ENCODE assay signal across 8 cellular contexts in the genomic region with DNA sequence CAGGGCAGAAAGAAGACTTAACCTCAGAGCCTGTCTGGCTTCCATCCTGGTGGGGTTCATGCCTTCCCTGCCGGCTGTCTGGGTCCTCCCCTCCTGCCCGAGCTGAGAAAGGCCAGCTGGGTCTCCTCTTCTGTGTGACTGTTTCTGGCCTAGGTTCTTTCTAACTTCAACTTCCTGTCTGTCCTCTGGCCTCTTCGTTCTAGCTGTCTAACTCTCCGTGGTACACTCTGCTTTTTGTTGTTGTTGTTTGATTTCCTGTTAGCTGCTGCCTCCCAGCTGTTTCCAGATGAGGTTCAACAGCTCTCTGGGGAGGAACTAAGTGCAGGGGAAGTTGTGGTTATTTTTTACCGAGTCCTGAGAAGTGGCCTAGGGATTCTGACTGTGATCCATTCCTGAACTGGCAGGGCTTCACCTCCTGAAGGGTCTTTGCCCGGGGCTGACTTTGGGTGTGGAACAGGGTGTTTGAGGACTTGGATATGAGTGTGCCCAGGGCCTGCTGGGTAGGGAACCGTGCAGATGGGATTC. TPM values are rescaled to one million over a fixed set of nuclear protein-coding genes. Genes with fewer than 3 reads are reported as not detected.
A peak's percentile ranks its signal among the peaks of the same experiment; 100 is the strongest.
DNase-seq lines count a peak whose midpoint lies in the region; ATAC-seq and TF ChIP-seq lines count a peak whose summit lies in the region.

No MANE protein-coding gene starts in this region.

- no peak overlapping the region; the same call in 1 of the 2 replicates for H3K9ac ChIP-seq in KMS-11
- peak overlapping the region; percentile 74 to 97 (median 93) for H3K9ac ChIP-seq in skeletal muscle tissue (ENCODE audit: low read depth in 1 of 3, low read length in 3 of 3)

- H3K27me3 Mint-ChIP-seq in activated T-helper 1 cell treated with anti-CD3 and anti-CD28 coated beads, Interleukin-12 subunit alpha, Interleukin-12 subunit beta, Interleukin-2, Interleukin-4 antibody, amounts not matched to agents 30 ng/mL and 10 ng/mL and 1 ng/mL, durations not matched to agents 14 hours and 24 hours and 36 hours (ENCODE audit: insufficient read depth) = peaks cover under 1% of the 10 kb centered on the region

- peaks cover 59% of the 10 kb centered on the region for H3K4me1 Mint-ChIP-seq in activated T-helper 1 cell treated with anti-CD3 and anti-CD28 coated beads, Interleukin-12 subunit alpha, Interleukin-12 subunit beta, Interleukin-2, Interleukin-4 antibody, amounts not matched to agents 30 ng/mL and 10 ng/mL and 1 ng/mL, durations not matched to agents 14 hours and 24 hours and 36 hours (ENCODE audit: low read depth)

- H3K9me3 ChIP-seq in skeletal muscle tissue (ENCODE audit: control insufficient read depth in 3 of 3, low read length in 3 of 3) = no peaks in the 10 kb centered on the region

- no peaks in the 10 kb centered on the region for H3K27me3 ChIP-seq in BJ (ENCODE audit: control insufficient read depth, insufficient read depth, low read length)
- no peaks in the 10 kb centered on the region for H3K27me3 ChIP-seq in KMS-11 (ENCODE audit: insufficient read depth, low read depth)
- H3K27me3 ChIP-seq in skeletal muscle tissue (ENCODE audit: control insufficient read depth in 3 of 3, insufficient read depth in 3 of 3, low read length in 3 of 3) = no peaks in the 10 kb centered on the region

- H3K36me3 Mint-ChIP-seq in activated T-helper 1 cell treated with anti-CD3 and anti-CD28 coated beads, Interleukin-12 subunit alpha, Interleukin-12 subunit beta, Interleukin-2, Interleukin-4 antibody, amounts not matched to agents 30 ng/mL and 10 ng/mL and 1 ng/mL, durations not matched to agents 14 hours and 24 hours and 36 hours (ENCODE audit: low read depth) = peaks cover 36% of the 10 kb centered on the region

- no peaks in the 10 kb centered on the region for H3K9me3 Mint-ChIP-seq in activated T-helper 1 cell treated with anti-CD3 and anti-CD28 coated beads, Interleukin-12 subunit alpha, Interleukin-12 subunit beta, Interleukin-2, Interleukin-4 antibody, amounts not matched to agents 30 ng/mL and 10 ng/mL and 1 ng/mL, durations not matched to agents 14 hours and 24 hours and 36 hours

- peaks cover 39% of the 10 kb centered on the region for H3K4me1 ChIP-seq in KMS-11 (ENCODE audit: low read depth, poor library complexity, severe bottlenecking)
- peaks cover 61 to 77% (median 64%) of the 10 kb centered on the region in 3 donors for H3K4me1 ChIP-seq in skeletal muscle tissue (ENCODE audit: control insufficient read depth in 3 of 3, insufficient read depth in 3 of 3, low read length in 3 of 3)

- intact Hi-C loops in activated T-helper 1 cell treated with anti-CD3 and anti-CD28 coated beads, Interleukin-12 subunit alpha, Interleukin-12 subunit beta, Interleukin-2, Interleukin-4 antibody, amounts not matched to agents 30 ng/mL and 10 ng/mL and 1 ng/mL, durations not matched to agents 14 hours and 24 hours and 36 hours (cut with micrococcal nuclease) = loop anchor here (1.0 to 10.0 kb wide), 7 partner anchors 17 to 1153 kb away; partner anchors contain the start of genes BCL7A, MPHOSPH9, MTRFR and PSMD9
- intact Hi-C loops in Right ventricle myocardium superior (cut with DNase I) = no loop called here

- peaks cover 47% of the 10 kb centered on the region; the same call in 1 of the 2 replicates for H3K79me2 ChIP-seq in KMS-11 (ENCODE audit: insufficient read depth, low read depth)

- peaks cover 3% of the 10 kb centered on the region for H3K36me3 ChIP-seq in BJ (ENCODE audit: control insufficient read depth, insufficient read depth, low read length)
- H3K36me3 ChIP-seq in KMS-11 (ENCODE audit: insufficient read depth) = no peaks in the 10 kb centered on the region
- H3K36me3 ChIP-seq in skeletal muscle tissue (ENCODE audit: control insufficient read depth in 3 of 3, insufficient read depth in 3 of 3, low read length in 3 of 3) = peaks cover 7 to 16% (median 9%) of the 10 kb centered on the region in 3 donors

- H4K20me1 ChIP-seq in KMS-11 (ENCODE audit: insufficient read depth) = no peaks in the 10 kb centered on the region

- H2AFZ ChIP-seq in KMS-11 (ENCODE audit: low read depth) = no peak overlapping the region

- ATAC-seq in GM18907 (IDR thresholded peaks at IDR 0.05; ENCODE audit: unreplicated experiment) (peak; percentile 71), Right ventricle myocardium superior (ENCODE audit: poor library complexity) (peak; percentile 56)

- TF ChIP-seq CTCF in BJ (IDR thresholded peaks at IDR 0.05; ENCODE audit: insufficient read depth, low read depth, low read length) (no peak), KMS-11 (conservative IDR thresholded peaks at IDR 0.05; ENCODE audit: low read depth, low read length) (no peak)

- POLR2A ChIA-PET in BJ (lab: Charles Lee) = no interaction called here

- H3K4me3 ChIP-seq in BJ (ENCODE audit: low read depth, low read length) = peak overlapping the region; percentile 23
- no peak overlapping the region for H3K4me3 ChIP-seq in KMS-11 (IDR thresholded peaks at IDR 0.05; ENCODE audit: insufficient read depth, low read depth, low read length)
- H3K4me3 ChIP-seq in skeletal muscle tissue (ENCODE audit: low read length in 3 of 3) = peak overlapping the region; percentile 94 to 96 (median 95)

- DNase-seq in BJ (ENCODE audit: low read depth) = no peak
- peak; percentile 49 for DNase-seq in activated T-helper 1 cell treated with anti-CD3 and anti-CD28 coated beads, Interleukin-12 subunit alpha, Interleukin-12 subunit beta, Interleukin-2, Interleukin-4 antibody, amounts not matched to agents 30 ng/mL and 10 ng/mL and 1 ng/mL, durations not matched to agents 14 hours and 24 hours and 36 hours (ENCODE audit: low spot score)
- DNase-seq in Right ventricle myocardium superior = peak; percentile 81
- DNase-seq in NCI-H345 treated with DMSO at 0.1 percent for 48 hours (lab: John Stamatoyannopoulos, UW; ENCODE audit: unreplicated experiment) = no peak
- no peak for DNase-seq in stimulated activated CD4-positive, alpha-beta T cell treated with anti-CD3 and anti-CD28 coated beads, Interleukin-4, amount 100 ng/mL, for 1 hour

- H3K4me2 ChIP-seq in KMS-11 = peak overlapping the region; percentile 94; the same call in 1 of the 2 replicates

- peak overlapping the region; percentile 35; the same call in 1 of the 2 replicates for H3K27ac ChIP-seq in KMS-11
- H3K27ac ChIP-seq in skeletal muscle tissue (ENCODE audit: low read depth, low read length) = peak overlapping the region; percentile 93

- CTCF ChIA-PET in BJ (lab: Yijun Ruan, JAX) = interaction anchor here (2.0 to 5.5 kb wide), 4 partner anchors 9 to 42 kb away, joined by 7 to 43 read pairs (median 14); no protein-coding TSS in a partner anchor

- H3K4me3 Mint-ChIP-seq in activated T-helper 1 cell treated with anti-CD3 and anti-CD28 coated beads, Interleukin-12 subunit alpha, Interleukin-12 subunit beta, Interleukin-2, Interleukin-4 antibody, amounts not matched to agents 30 ng/mL and 10 ng/mL and 1 ng/mL, durations not matched to agents 14 hours and 24 hours and 36 hours = peak overlapping the region; percentile 94

- H3K27ac Mint-ChIP-seq in activated T-helper 1 cell treated with anti-CD3 and anti-CD28 coated beads, Interleukin-12 subunit alpha, Interleukin-12 subunit beta, Interleukin-2, Interleukin-4 antibody, amounts not matched to agents 30 ng/mL and 10 ng/mL and 1 ng/mL, durations not matched to agents 14 hours and 24 hours and 36 hours = peak overlapping the region; percentile 82

RNA-seq across cellular contexts. Expression of gene MLXIP, which starts 3.2 kb away (rescaled TPM):
- polyA plus RNA-seq in BJ (2011; rRNA removed) = 3.3 and 4.8 TPM in 2 replicates
- 11.0 and 12.9 TPM in 2 replicates for polyA minus RNA-seq in BJ (2011; rRNA and poly(A)+ RNA removed)
- total RNA-seq in activated T-helper 1 cell treated with anti-CD3 and anti-CD28 coated beads, Interleukin-12 subunit alpha, Interleukin-12 subunit beta, Interleukin-2, Interleukin-4 antibody, amounts not matched to agents 30 ng/mL and 10 ng/mL and 1 ng/mL, durations not matched to agents 14 hours and 24 hours and 36 hours = 59.0 and 62.1 TPM in 2 replicates
- total RNA-seq in Right ventricle myocardium superior (22.6 TPM), skeletal muscle tissue (10.4 TPM)

Comparison
In these comparisons a context has a peak if more than half of its experiments do, and no peak if none do; other contexts are left out.
1. DNase-seq: peak in activated T-helper 1 cell treated with anti-CD3 and anti-CD28 coated beads, Interleukin-12 subunit alpha, Interleukin-12 subunit beta, Interleukin-2, Interleukin-4 antibody, amounts not matched to agents 30 ng/mL and 10 ng/mL and 1 ng/mL, durations not matched to agents 14 hours and 24 hours and 36 hours (single experiment) and Right ventricle myocardium superior (single experiment); none in BJ (single experiment), NCI-H345 treated with DMSO at 0.1 percent for 48 hours (single experiment) and stimulated activated CD4-positive, alpha-beta T cell treated with anti-CD3 and anti-CD28 coated beads, Interleukin-4, amount 100 ng/mL, for 1 hour (single experiment).